ENCODE assay signal across 1 cellular context in the genomic region with DNA sequence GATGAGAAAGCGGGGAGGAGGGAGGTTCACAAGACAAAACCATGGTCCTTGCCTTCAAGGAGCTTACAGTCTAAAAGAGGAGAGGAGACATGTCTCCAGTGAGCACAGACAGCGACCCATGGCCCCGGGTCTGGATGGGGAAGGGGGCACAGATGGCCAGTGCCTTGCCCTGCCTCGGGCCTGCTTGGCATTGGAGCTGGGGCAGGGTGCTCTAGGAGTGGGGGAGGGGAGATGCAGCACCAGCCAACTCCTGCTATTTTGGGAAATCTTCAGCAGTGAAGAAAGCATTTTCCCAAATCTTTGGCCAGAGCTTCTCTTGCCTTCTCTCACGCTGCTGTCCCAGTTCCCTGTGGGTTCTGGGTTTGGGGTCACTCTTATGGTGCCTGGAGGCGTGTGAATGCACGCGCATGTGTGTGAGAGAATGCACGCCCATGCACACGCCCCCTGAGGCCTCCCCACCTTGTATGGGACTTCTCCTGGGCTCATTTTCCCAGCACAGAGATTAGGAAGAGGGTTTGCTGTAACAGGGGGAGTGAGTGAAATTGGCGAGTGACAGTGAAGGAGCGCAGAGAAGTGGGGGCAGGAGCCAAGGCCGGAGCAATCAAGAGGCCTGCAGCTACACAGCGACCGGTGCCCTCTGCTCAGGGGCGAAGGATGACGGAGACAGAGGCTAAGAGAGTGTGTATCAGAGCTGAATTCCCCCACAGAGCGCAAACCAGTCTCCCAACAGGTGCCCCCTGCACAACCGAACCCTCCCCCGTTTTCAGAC.
TF ChIP-seq lines count a peak whose summit lies in the region.

No MANE protein-coding gene starts in this region.

TF ChIP-seq in H1, 55 proteins besides CTCF, POLR2A, EP300 and RAD21:
- no peak for TF ChIP-seq SUZ12 (IDR thresholded peaks at IDR 0.05; ENCODE audit: low read length)
- TF ChIP-seq KDM1A (IDR thresholded peaks at IDR 0.05; ENCODE audit: borderline replicate concordance, low read length) = no peak
- no peak for TF ChIP-seq SIRT6 (IDR thresholded peaks at IDR 0.05; ENCODE audit: low read length)
- TF ChIP-seq TCF12 (IDR thresholded peaks at IDR 0.05; ENCODE audit: low read depth, low read length) = no peak
- no peak for TF ChIP-seq SIN3A (conservative IDR thresholded peaks at IDR 0.05 in 1 of 2, IDR thresholded peaks at IDR 0.05 in 1 of 2; ENCODE audit: low read depth in 1 of 2, low read length in 2 of 2)
- TF ChIP-seq SIX5 (IDR thresholded peaks at IDR 0.05; ENCODE audit: low read depth, low read length) = no peak
- TF ChIP-seq JUND (IDR thresholded peaks at IDR 0.05; ENCODE audit: low read length) = no peak
- TF ChIP-seq CREB1 (IDR thresholded peaks at IDR 0.05) = no peak
- TF ChIP-seq JUN (IDR thresholded peaks at IDR 0.05; ENCODE audit: low read depth, low read length) = no peak
- TF ChIP-seq RFX5 (IDR thresholded peaks at IDR 0.05; ENCODE audit: borderline replicate concordance, low read depth, low read length) = no peak
- TF ChIP-seq HDAC6 (IDR thresholded peaks at IDR 0.05; ENCODE audit: low read depth, low read length) = no peak
- no peak for TF ChIP-seq USF2 (IDR thresholded peaks at IDR 0.05; ENCODE audit: low read length)
- no peak for TF ChIP-seq SAP30 (IDR thresholded peaks at IDR 0.05; ENCODE audit: insufficient read depth, insufficient replicate concordance, low read length)
